24 cellular contexts compared by ENCODE assay signal in genomic region chr6:39453956-39454524, GRCh38.
"Had no signal": no experiment of that assay in that cellular context is flagged by ENCODE, and none has a peak within 500 bp of the region (broad histone marks: within the 10 kb centered on the region; RNA-seq: fewer than 3 reads in every experiment).

No MANE protein-coding gene starts in this region.

- H3K9me3 ChIP-seq: ovary, psoas muscle, thoracic aorta, upper lobe of left lung had no signal

- H3K27ac Mint-ChIP-seq: activated CD4-positive, alpha-beta T cell treated with anti-CD3 and anti-CD28 coated beads, Interleukin-2, amount 10 ng/mL, durations not matched to agents 7 days and 5 days; activated CD8-positive, alpha-beta memory T cell treated with anti-CD3 and anti-CD28 coated beads, Interleukin-2, amount 10 ng/mL, durations not matched to agents 7 days and 5 days; activated CD8-positive, alpha-beta T cell treated with anti-CD3 and anti-CD28 coated beads for 36 hours; activated naive CD8-positive, alpha-beta T cell; naive B cell; T-cell; T-helper 2 cell treated with Interferon-gamma antibody and Interleukin-4, amounts not matched to agents 5 μg/mL and 100 μg/mL, for 36 hours had no signal

- ATAC-seq: activated CD8-positive, alpha-beta memory T cell treated with anti-CD3 and anti-CD28 coated beads, Interleukin-2, amount 10 ng/mL, durations not matched to agents 7 days and 5 days; activated CD8-positive, alpha-beta T cell treated with anti-CD3 and anti-CD28 coated beads for 36 hours; lower lobe of right lung; psoas muscle; SK-N-SH treated with all-trans-retinoic acid at 6 μM for 48 hours; T-cell had no signal

- H3K36me3 Mint-ChIP-seq: activated CD8-positive, alpha-beta memory T cell treated with anti-CD3 and anti-CD28 coated beads, Interleukin-2, amount 10 ng/mL, durations not matched to agents 7 days and 5 days; activated naive CD8-positive, alpha-beta T cell; T-cell had no signal

- DNase-seq: activated CD4-positive, alpha-beta T cell treated with anti-CD3 and anti-CD28 coated beads, Interleukin-2, amount 10 ng/mL, durations not matched to agents 7 days and 5 days; activated CD4-positive, CD25-positive, alpha-beta regulatory T cell treated with anti-CD3 and anti-CD28 coated beads, Interleukin-2, amount 50 U/mL, for 72 hours; activated CD8-positive, alpha-beta memory T cell treated with anti-CD3 and anti-CD28 coated beads, Interleukin-2, amount 10 ng/mL, durations not matched to agents 7 days and 5 days; activated CD8-positive, alpha-beta T cell treated with anti-CD3 and anti-CD28 coated beads for 36 hours; activated naive CD4-positive, alpha-beta T cell; activated T-cell treated with anti-CD3 and anti-CD28 coated beads for 4 hours; cortex of kidney; hypothalamus; lower lobe of right lung; naive B cell; ovary; psoas muscle; spleen; stimulated activated CD4-positive, alpha-beta T cell treated with anti-CD3 and anti-CD28 coated beads, Interleukin-4, amount 100 ng/mL, for 1 hour; stimulated activated naive CD4-positive, alpha-beta T cell treated with Interleukin-2 at 50 U/mL for 16 hours; T-cell; upper lobe of left lung had no signal

- H3K27ac ChIP-seq: cardiac muscle cell, lower lobe of right lung, ovary, psoas muscle, right atrium auricular region, spleen, thoracic aorta, upper lobe of left lung, VCaP had no signal

- H3K4me1 Mint-ChIP-seq: activated CD4-positive, alpha-beta T cell treated with anti-CD3 and anti-CD28 coated beads, Interleukin-2, amount 10 ng/mL, durations not matched to agents 7 days and 5 days; activated CD8-positive, alpha-beta memory T cell treated with anti-CD3 and anti-CD28 coated beads, Interleukin-2, amount 10 ng/mL, durations not matched to agents 7 days and 5 days; naive B cell; T-cell had no signal

- H3K4me1 ChIP-seq: lower lobe of right lung, psoas muscle, right atrium auricular region, spleen, upper lobe of left lung had no signal

- H3K27me3 ChIP-seq: cardiac muscle cell, ovary, right atrium auricular region, upper lobe of left lung had no signal

- H3K36me3 ChIP-seq: cardiac muscle cell, lower lobe of right lung, ovary, right atrium auricular region, spleen, thoracic aorta, upper lobe of left lung had no signal

- H3K4me3 Mint-ChIP-seq: activated CD4-positive, alpha-beta T cell treated with anti-CD3 and anti-CD28 coated beads, Interleukin-2, amount 10 ng/mL, durations not matched to agents 7 days and 5 days; activated CD8-positive, alpha-beta memory T cell treated with anti-CD3 and anti-CD28 coated beads, Interleukin-2, amount 10 ng/mL, durations not matched to agents 7 days and 5 days; activated CD8-positive, alpha-beta T cell treated with anti-CD3 and anti-CD28 coated beads for 36 hours; activated naive CD8-positive, alpha-beta T cell; naive B cell; T-cell; T-helper 2 cell treated with Interferon-gamma antibody and Interleukin-4, amounts not matched to agents 5 μg/mL and 100 μg/mL, for 36 hours had no signal

- H3K4me3 ChIP-seq: cardiac muscle cell, lower lobe of right lung, ovary, psoas muscle, right atrium auricular region, spleen, thoracic aorta, upper lobe of left lung had no signal
